In the genomic region with DNA sequence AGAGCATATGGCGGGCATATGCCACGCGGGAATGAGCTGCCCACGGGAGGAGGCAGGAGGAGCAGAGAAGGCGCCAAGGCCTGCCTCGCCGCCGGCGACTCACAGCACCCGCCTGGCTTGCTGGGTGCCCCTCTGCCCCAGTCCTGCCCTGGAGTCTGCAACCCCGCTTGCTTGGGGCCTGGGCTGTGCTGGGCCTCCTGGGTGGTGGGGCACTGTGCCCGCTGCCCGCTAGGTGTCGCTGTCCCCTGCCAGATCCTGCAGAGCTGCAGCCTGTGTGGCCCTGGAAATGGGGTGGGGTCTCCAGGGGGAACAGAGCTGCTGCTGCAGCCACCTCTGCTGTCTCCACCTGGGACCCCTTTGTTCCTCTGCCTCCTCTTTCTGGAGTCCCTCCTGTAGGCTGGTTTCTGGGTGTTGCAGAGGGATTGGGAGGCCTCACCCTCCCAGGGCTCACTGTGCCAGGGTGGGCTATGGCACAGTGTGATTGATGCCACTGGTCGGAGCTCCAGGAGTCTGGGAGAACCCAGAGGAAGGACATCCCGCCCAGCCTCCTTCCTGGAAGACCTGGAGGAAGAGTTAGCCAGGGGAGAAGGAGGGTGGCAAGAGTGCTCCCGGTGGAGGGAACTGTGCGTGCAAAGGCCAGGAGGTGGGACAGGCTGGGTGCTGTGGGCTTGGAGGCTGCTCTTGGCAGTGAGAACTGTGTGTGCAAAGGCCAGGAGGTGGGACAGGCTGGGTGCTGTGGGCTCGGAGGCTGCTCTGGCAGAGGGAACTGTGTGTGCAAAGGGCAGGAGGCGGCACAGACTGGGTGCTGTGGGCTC, we compare ENCODE assay signal across 8 cellular contexts.
DNase-seq lines count a peak whose midpoint lies in the region; ATAC-seq lines count a peak whose summit lies in the region.

No MANE protein-coding gene starts in this region.

- DNase-seq in NCI-H1436 (lab: John Stamatoyannopoulos, UW) = peak; percentile 47
- DNase-seq in NCI-H1436 treated with DMSO at 0.1 percent for 48 hours (lab: John Stamatoyannopoulos, UW) = no peak
- peak; percentile 35 for DNase-seq in M059J (ENCODE audit: low read depth)
- peak; percentile 62 for DNase-seq in activated CD4-positive, alpha-beta T cell treated with anti-CD3 and anti-CD28 coated beads, Interleukin-2, amount 50 U/mL, for 1 hour
- peak; percentile 65 for DNase-seq in dermis blood vessel endothelial cell
- DNase-seq in mesendoderm = peak; percentile 52
- DNase-seq in stimulated activated CD8-positive, alpha-beta memory T cell treated with anti-CD3 and anti-CD28 coated beads, Interleukin-4, amount 100 ng/mL, for 24 hours (ENCODE audit: low read depth) = peak; percentile 49

- no peak overlapping the region for H3K23ac ChIP-seq in mesendoderm (ENCODE audit: low read length)

- no peak overlapping the region for H4K5ac ChIP-seq in mesendoderm (ENCODE audit: low read length)

- no peaks in the 10 kb centered on the region for H3K79me1 ChIP-seq in mesendoderm (ENCODE audit: low read length)

- no peaks in the 10 kb centered on the region for H3K4me1 ChIP-seq in mesendoderm (ENCODE audit: control insufficient read depth, low read depth, low read length)

- H3K27me3 ChIP-seq in mesendoderm (ENCODE audit: insufficient read depth, low read length, poor library complexity) = no peaks in the 10 kb centered on the region

- H3K9ac ChIP-seq in mesendoderm (ENCODE audit: low read length) = no peak overlapping the region

- H2BK120ac ChIP-seq in mesendoderm (ENCODE audit: low read depth, low read length) = no peak overlapping the region

- no peak overlapping the region for H3K56ac ChIP-seq in mesendoderm (ENCODE audit: low read length)

- no peak overlapping the region for H2AK5ac ChIP-seq in mesendoderm (ENCODE audit: low read length)

- H3K36me3 ChIP-seq in mesendoderm (ENCODE audit: control insufficient read depth, insufficient read depth, low read length) = no peaks in the 10 kb centered on the region

- H2BK5ac ChIP-seq in mesendoderm (ENCODE audit: low read length) = no peak overlapping the region

- ATAC-seq in HG02678 (IDR thresholded peaks at IDR 0.05; ENCODE audit: unreplicated experiment) = no peak

- H4K8ac ChIP-seq in mesendoderm (ENCODE audit: low read depth, low read length) = no peak overlapping the region

- H3K4me2 ChIP-seq in mesendoderm (ENCODE audit: low read length) = no peak overlapping the region

- H3K4ac ChIP-seq in mesendoderm (ENCODE audit: low read depth, low read length) = no peak overlapping the region

- H3K4me3 ChIP-seq in mesendoderm (ENCODE audit: low read length) = no peak overlapping the region

- no peaks in the 10 kb centered on the region for H3K79me2 ChIP-seq in mesendoderm (ENCODE audit: control insufficient read depth, insufficient read depth, low read length)

- H2BK15ac ChIP-seq in mesendoderm (replicated peaks; ENCODE audit: low read depth) = no peak overlapping the region

- H3K27ac ChIP-seq in mesendoderm (ENCODE audit: low read depth, low read length) = no peak overlapping the region

- WGBS in mesendoderm (ENCODE audit: extremely low coverage, insufficient coverage, low lambda C conversion rate) = no CpG with 5 or more reads among the region's 20 CpGs

- H3K18ac ChIP-seq in mesendoderm (ENCODE audit: low read length) = no peak overlapping the region
